8 cellular contexts compared by ENCODE assay signal in the genomic region with DNA sequence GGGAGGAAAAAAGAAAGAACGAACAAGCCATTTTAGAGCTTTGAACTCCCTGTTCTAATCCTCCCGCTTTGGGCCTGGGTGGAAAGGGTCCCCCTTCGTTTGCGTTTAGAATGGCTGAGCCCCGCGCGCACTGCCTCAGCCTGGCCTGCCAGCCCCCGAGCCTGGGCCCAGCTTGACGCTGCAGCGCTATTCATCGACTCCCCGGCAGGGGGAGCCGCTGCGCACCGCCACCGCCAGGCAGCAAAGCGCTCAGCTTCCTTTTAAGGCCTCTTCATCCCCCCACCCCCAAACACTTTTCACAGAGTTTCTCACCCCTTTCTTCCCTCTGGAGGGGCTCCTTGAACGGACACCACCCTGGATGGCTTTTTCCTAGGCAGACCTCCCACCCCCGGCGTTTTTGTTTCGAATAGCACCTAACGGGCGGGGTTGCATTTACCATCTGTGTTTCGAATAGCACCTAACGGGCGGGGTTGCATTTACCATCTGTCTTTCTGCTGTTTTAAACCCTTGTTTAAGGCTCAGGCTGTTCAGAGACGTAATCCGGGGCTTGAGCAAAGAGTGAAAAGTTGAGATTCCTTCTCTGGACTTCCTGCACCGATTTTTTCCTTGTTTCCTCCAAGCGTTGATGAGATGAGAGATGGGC. TPM values are rescaled to one million over a fixed set of nuclear protein-coding genes. Genes with fewer than 3 reads are reported as not detected.
DNase-seq lines count a peak whose midpoint lies in the region; ATAC-seq and TF ChIP-seq lines count a peak whose summit lies in the region.

No MANE protein-coding gene starts in this region.

- H3K4me1 ChIP-seq in Panc1 (ENCODE audit: control insufficient read depth, insufficient read depth, low read length), result no peaks in the 10 kb centered on the region

- CTCF ChIA-PET in Panc1 (lab: Charles Lee), result interaction anchor here (0.6 to 0.7 kb wide), 4 partner anchors 51 to 439 kb away, joined by 3 to 12 read pairs (median 3); no protein-coding TSS in a partner anchor

- in situ Hi-C loops in Panc1 (cut with HindIII; ENCODE audit: low pct_unique_long_range_greater_than_20kb, low sequenced_read_pairs), result no loop called here

- H4K20me1 ChIP-seq in neural cell (ENCODE audit: insufficient read depth), result no peaks in the 10 kb centered on the region

- H3K9ac ChIP-seq in neural cell (ENCODE audit: low read length), result no peak overlapping the region

- no peaks in the 10 kb centered on the region for H3K79me2 ChIP-seq in neural cell (replicated peaks; ENCODE audit: insufficient read depth, low read length)

- no peaks in the 10 kb centered on the region for H3K9me2 ChIP-seq in neural cell (ENCODE audit: insufficient read depth, low read length)

- no peak for TF ChIP-seq RAD21 in neural cell (conservative IDR thresholded peaks at IDR 0.05)

- no peak overlapping the region for H3K4me2 ChIP-seq in neural cell (ENCODE audit: low read length)

- H3K4me3 ChIP-seq in Panc1 (ENCODE audit: low read depth in 2 of 2, low read length in 2 of 2) (no peak overlapping the region), dorsolateral prefrontal cortex (peak overlapping the region in 13 of 59 donors; percentile 1 to 58 (median 47)), neural cell (ENCODE audit: low read length) (no peak overlapping the region)

- H3K9me3 ChIP-seq in Panc1 (ENCODE audit: control insufficient read depth, insufficient read depth, low read depth, low read length) (no peaks in the 10 kb centered on the region), neural cell (ENCODE audit: low read length) (no peaks in the 10 kb centered on the region)

- ATAC-seq in Panc1, result no peak; the same call in 1 of the 2 replicates
- no peak for ATAC-seq in GM18517 (IDR thresholded peaks at IDR 0.05; ENCODE audit: unreplicated experiment)

- intact Hi-C loops in Panc1 (cut with micrococcal nuclease; ENCODE audit: unreplicated experiment) (no loop called here), dorsolateral prefrontal cortex (cut with DNase I) (no loop called here)

- H3K36me3 ChIP-seq in Panc1 (ENCODE audit: control insufficient read depth, insufficient read depth, low read length) (no peaks in the 10 kb centered on the region), neural cell (ENCODE audit: insufficient read depth, low read length) (no peaks in the 10 kb centered on the region)

- H2AFZ ChIP-seq in neural cell (ENCODE audit: low read depth, low read length), result no peak overlapping the region

- no peaks in the 10 kb centered on the region for H3K27me3 ChIP-seq in Panc1 (ENCODE audit: control insufficient read depth, insufficient read depth, low read length)
- peaks cover 0 to 16% (median 0%) of the 10 kb centered on the region in 45 donors for H3K27me3 ChIP-seq in dorsolateral prefrontal cortex
- H3K27me3 ChIP-seq in neural cell (ENCODE audit: insufficient read depth, low read depth, low read length), result no peaks in the 10 kb centered on the region

- TF ChIP-seq EP300 in neural cell (conservative IDR thresholded peaks at IDR 0.05; ENCODE audit: poor library complexity, severe bottlenecking), result no peak

- TF ChIP-seq CTCF in Panc1 (IDR thresholded peaks at IDR 0.05) (peak; percentile 83), dorsolateral prefrontal cortex (IDR thresholded peaks at IDR 0.05 in 54 of 56, conservative IDR thresholded peaks at IDR 0.05 in 2 of 56; ENCODE audit: low read depth in 1 of 56, partially characterized antibody in 56 of 56) (peak; percentile 33 to 90 (median 57)), neural cell (IDR thresholded peaks at IDR 0.05; ENCODE audit: poor library complexity, severe bottlenecking) (peak; percentile 19)

- POLR2A ChIA-PET in Panc1 (lab: Charles Lee), result no interaction called here

- no TSS peak for BruUV-seq in Panc1 (replicated peaks; lab: Mats Ljungman, UMichigan)

- H3F3A ChIP-seq in neural cell (ENCODE audit: insufficient read depth, low read length, poor library complexity, severe bottlenecking), result no peaks in the 10 kb centered on the region

- no peak overlapping the region for H3K27ac ChIP-seq in Panc1 (ENCODE audit: low read length)
- H3K27ac ChIP-seq in dorsolateral prefrontal cortex, result peak overlapping the region in 5 of 59 donors; percentile 4 to 78 (median 45)
- no peak overlapping the region for H3K27ac ChIP-seq in neural cell (ENCODE audit: low read length)

- DNase-seq in ELF-1 (ENCODE audit: low read depth, low spot score) (peak; percentile 83), Panc1 (ENCODE audit: low read depth, low spot score) (no peak), dorsolateral prefrontal cortex (peak in 3 of 10 donors; percentile 9 to 38 (median 38)), SW 1271 (lab: John Stamatoyannopoulos, UW) (no peak), epidermal melanocyte (ENCODE audit: insufficient read length, low spot score) (no peak), AML-193 (lab: John Stamatoyannopoulos, UW) (no peak)

TF ChIP-seq in neural cell, 6 proteins besides CTCF, POLR2A, EP300 and RAD21:
- TF ChIP-seq EZH2 (IDR thresholded peaks at IDR 0.05; ENCODE audit: borderline replicate concordance, insufficient read depth, low read length, poor library complexity, severe bottlenecking), result no peak
- no peak for TF ChIP-seq POLR2AphosphoS5 (IDR thresholded peaks at IDR 0.05)
- no peak for TF ChIP-seq SMC3 (conservative IDR thresholded peaks at IDR 0.05; ENCODE audit: poor library complexity)
- TF ChIP-seq, protein P1, sequence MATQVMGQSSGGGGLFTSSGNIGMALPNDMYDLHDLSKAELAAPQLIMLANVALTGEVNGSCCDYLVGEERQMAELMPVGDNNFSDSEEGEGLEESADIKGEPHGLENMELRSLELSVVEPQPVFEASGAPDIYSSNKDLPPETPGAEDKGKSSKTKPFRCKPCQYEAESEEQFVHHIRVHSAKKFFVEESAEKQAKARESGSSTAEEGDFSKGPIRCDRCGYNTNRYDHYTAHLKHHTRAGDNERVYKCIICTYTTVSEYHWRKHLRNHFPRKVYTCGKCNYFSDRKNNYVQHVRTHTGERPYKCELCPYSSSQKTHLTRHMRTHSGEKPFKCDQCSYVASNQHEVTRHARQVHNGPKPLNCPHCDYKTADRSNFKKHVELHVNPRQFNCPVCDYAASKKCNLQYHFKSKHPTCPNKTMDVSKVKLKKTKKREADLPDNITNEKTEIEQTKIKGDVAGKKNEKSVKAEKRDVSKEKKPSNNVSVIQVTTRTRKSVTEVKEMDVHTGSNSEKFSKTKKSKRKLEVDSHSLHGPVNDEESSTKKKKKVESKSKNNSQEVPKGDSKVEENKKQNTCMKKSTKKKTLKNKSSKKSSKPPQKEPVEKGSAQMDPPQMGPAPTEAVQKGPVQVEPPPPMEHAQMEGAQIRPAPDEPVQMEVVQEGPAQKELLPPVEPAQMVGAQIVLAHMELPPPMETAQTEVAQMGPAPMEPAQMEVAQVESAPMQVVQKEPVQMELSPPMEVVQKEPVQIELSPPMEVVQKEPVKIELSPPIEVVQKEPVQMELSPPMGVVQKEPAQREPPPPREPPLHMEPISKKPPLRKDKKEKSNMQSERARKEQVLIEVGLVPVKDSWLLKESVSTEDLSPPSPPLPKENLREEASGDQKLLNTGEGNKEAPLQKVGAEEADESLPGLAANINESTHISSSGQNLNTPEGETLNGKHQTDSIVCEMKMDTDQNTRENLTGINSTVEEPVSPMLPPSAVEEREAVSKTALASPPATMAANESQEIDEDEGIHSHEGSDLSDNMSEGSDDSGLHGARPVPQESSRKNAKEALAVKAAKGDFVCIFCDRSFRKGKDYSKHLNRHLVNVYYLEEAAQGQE (IDR thresholded peaks at IDR 0.05; ENCODE audit: borderline replicate concordance), result no peak
TF ChIP-seq in neural cell: peak in this region for 0.

RNA-seq across cellular contexts. Expression of a gene that starts 56.4 kb away (rescaled TPM):
- total RNA-seq in Panc1 (2021; ENCODE audit: unreplicated experiment) (not detected), dorsolateral prefrontal cortex (1 to 10 TPM in 3 of 120 experiments, under 1 TPM in 20, not detected in 97; 0.10 to 5.6 (median 0.40) TPM)
- polyA plus RNA-seq in Panc1 (2012; ENCODE audit: insufficient read length), result 0.07 TPM
- not detected in 2 replicates for polyA plus RNA-seq in neural cell
- not detected in 2 replicates for polyA minus RNA-seq in neural cell

Comparison
In these comparisons a context has a peak if more than half of its experiments do, and no peak if none do; other contexts are left out.
1. CTCF ChIP-seq: peak in every context shown above with its lines; median percentile 83 in Panc1; 57 in dorsolateral prefrontal cortex; 19 in neural cell.